In genomic region chr1:7705048-7705907, GRCh38 we compare ENCODE assay signal across 7 cellular contexts.
A peak's percentile ranks its signal among the peaks of the same experiment; 100 is the strongest.
DNase-seq lines count a peak whose midpoint lies in the region; ATAC-seq, FAIRE-seq and TF ChIP-seq lines count a peak whose summit lies in the region.

No MANE protein-coding gene starts in this region.

- ATAC-seq in Panc1: peak; percentile 39
- ATAC-seq in heart left ventricle: no peak
- ATAC-seq in HG02852 (IDR thresholded peaks at IDR 0.05; ENCODE audit: unreplicated experiment): no peak

- intact Hi-C loops in Panc1 (cut with micrococcal nuclease; ENCODE audit: unreplicated experiment): no loop called here
- intact Hi-C loops in heart left ventricle (cut with DNase I): no loop called here

- DNase-seq in Panc1 (ENCODE audit: low read depth, low spot score) (no peak), activated gamma-delta T cell treated with Interleukin-2 at 50 U/mL for 16 hours (peak; percentile 28), heart left ventricle (peak in 3 of 5 donors; percentile 42 to 59 (median 45)), HTR-8/SVneo (ENCODE audit: insufficient read length, low spot score) (no peak), SIG-M5 (lab: John Stamatoyannopoulos, UW) (no peak)

- BruUV-seq in Panc1 (replicated peaks; lab: Mats Ljungman, UMichigan): no TSS peak

- TF ChIP-seq POLR2A in heart left ventricle (IDR thresholded peaks at IDR 0.05): no peak

- POLR2A ChIA-PET in Panc1 (lab: Charles Lee): interaction anchor here (0.6 kb wide), 1 partner anchor 9 kb away, joined by 3 read pairs; no protein-coding TSS in a partner anchor

- CTCF ChIA-PET in Panc1 (lab: Charles Lee): interaction anchor here (0.6 kb wide), 3 partner anchors 10 to 1302 kb away, joined by 3 to 6 read pairs (median 3); no protein-coding TSS in a partner anchor

- H3K4me1 ChIP-seq in Panc1 (ENCODE audit: control insufficient read depth, insufficient read depth, low read length) (0 out of 2 replicates have a peak, but pooled peaks cover 3% of the 10 kb centered on the region), heart left ventricle (peaks cover 0 to 24% (median 6%) of the 10 kb centered on the region in 12 donors), rectal smooth muscle tissue (ENCODE audit: control insufficient read depth, insufficient read depth, low read length) (no peaks in the 10 kb centered on the region)

- H3K9ac ChIP-seq in rectal smooth muscle tissue (ENCODE audit: low read length): no peak overlapping the region

- peaks cover 6% of the 10 kb centered on the region; the same call in 1 of the 2 replicates for H3K27me3 ChIP-seq in Panc1 (ENCODE audit: control insufficient read depth, insufficient read depth, low read length)
- peaks cover 0 to 24% (median 0%) of the 10 kb centered on the region in 9 donors for H3K27me3 ChIP-seq in heart left ventricle
- no peaks in the 10 kb centered on the region for H3K27me3 ChIP-seq in rectal smooth muscle tissue (ENCODE audit: control insufficient read depth, insufficient read depth, low read length)

- H3K9me3 ChIP-seq in Panc1 (ENCODE audit: control insufficient read depth, insufficient read depth, low read depth, low read length): no peaks in the 10 kb centered on the region
- H3K9me3 ChIP-seq in heart left ventricle: no peaks in the 10 kb centered on the region

- no peaks in the 10 kb centered on the region; the same call in 1 of the 2 replicates for H3K36me3 ChIP-seq in Panc1 (ENCODE audit: control insufficient read depth, insufficient read depth, low read length)
- H3K36me3 ChIP-seq in heart left ventricle: no peaks in the 10 kb centered on the region
- no peaks in the 10 kb centered on the region for H3K36me3 ChIP-seq in rectal smooth muscle tissue (ENCODE audit: control insufficient read depth, insufficient read depth, low read length)

- 4 to 6% (median 5%) methylated on average over 45 to 106 of the region's 106 CpGs for WGBS in heart left ventricle, 4 donors

- in situ Hi-C loops in Panc1 (cut with HindIII; ENCODE audit: low pct_unique_long_range_greater_than_20kb, low sequenced_read_pairs): no loop called here

- H3K4me3 ChIP-seq in Panc1 (ENCODE audit: low read depth in 2 of 2, low read length in 2 of 2) (peak overlapping the region; percentile 40 to 46), heart left ventricle (peak overlapping the region in 11 of 12 donors; percentile 39 to 69 (median 59)), rectal smooth muscle tissue (ENCODE audit: low read length) (peak overlapping the region; percentile 73)

- no peak for FAIRE-seq in HTR-8/SVneo (lab: Jason Lieb, UNC)

- H3K27ac ChIP-seq in Panc1 (ENCODE audit: low read length) (no peak overlapping the region), heart left ventricle (peak overlapping the region in 3 of 12 donors; percentile 34 to 62 (median 62)), rectal smooth muscle tissue (ENCODE audit: low read depth, low read length) (no peak overlapping the region)

- TF ChIP-seq CTCF in Panc1 (IDR thresholded peaks at IDR 0.05): no peak
- no peak for TF ChIP-seq CTCF in heart left ventricle (IDR thresholded peaks at IDR 0.05)

Comparison
In these comparisons a context has a peak if more than half of its experiments do, and no peak if none do; other contexts are left out.
1. DNase-seq: peak in activated gamma-delta T cell treated with Interleukin-2 at 50 U/mL for 16 hours (single experiment) and heart left ventricle (3 of 5); none in Panc1 (single experiment), HTR-8/SVneo (single experiment) and SIG-M5 (single experiment).
2. Peak in every context shown above with its lines, with median percentiles within 50 percentile points of each other: H3K4me3 ChIP-seq.